In genomic region chr10:12993595-12993994, GRCh38 we compare ENCODE assay signal across 2 cellular contexts.
A peak's percentile ranks its signal among the peaks of the same experiment; 100 is the strongest.
TF ChIP-seq lines count a peak whose summit lies in the region.

No MANE protein-coding gene starts in this region.

TF ChIP-seq in liver, 16 proteins besides CTCF, POLR2A, EP300 and RAD21 (continued from another document):
- TF ChIP-seq EGR1 (IDR thresholded peaks at IDR 0.05; ENCODE audit: low read depth in 2 of 2) (peak; percentile 97 to 100), HNF4A (conservative IDR thresholded peaks at IDR 0.05) (peak; percentile 75 to 91), SP1 (IDR thresholded peaks at IDR 0.05) (no peak), FOXA2 (IDR thresholded peaks at IDR 0.05) (peak; percentile 94), FOXA1 (IDR thresholded peaks at IDR 0.05) (peak; percentile 93), NR2F2 (IDR thresholded peaks at IDR 0.05) (no peak), RXRA (IDR thresholded peaks at IDR 0.05) (peak in 1 of 2 donors; percentile 73), ATF3 (IDR thresholded peaks at IDR 0.05) (no peak), JUND (IDR thresholded peaks at IDR 0.05) (peak in 1 of 2 donors; percentile 54), HNF4G (IDR thresholded peaks at IDR 0.05) (no peak), YY1 (IDR thresholded peaks at IDR 0.05) (peak; percentile 64), REST (IDR thresholded peaks at IDR 0.05) (no peak), ZBTB33 (IDR thresholded peaks at IDR 0.05) (no peak), GABPA (IDR thresholded peaks at IDR 0.05 in 1 of 2, conservative IDR thresholded peaks at IDR 0.05 in 1 of 2) (no peak), TAF1 (conservative IDR thresholded peaks at IDR 0.05) (no peak)

TF ChIP-seq in HepG2, 621 proteins besides CTCF, POLR2A, EP300 and RAD21 (continued from another document):
- TF ChIP-seq GMEB2 (CRISPR knock-in tag; IDR thresholded peaks at IDR 0.05; ENCODE audit: low read depth), result no peak
- TF ChIP-seq BRCA1 (CRISPR knock-in tag; IDR thresholded peaks at IDR 0.05), result no peak
- no peak for TF ChIP-seq ZNF784 (CRISPR knock-in tag; IDR thresholded peaks at IDR 0.05; ENCODE audit: borderline replicate concordance)
- TF ChIP-seq CC2D1A (CRISPR knock-in tag; IDR thresholded peaks at IDR 0.05), result no peak
- TF ChIP-seq CREB3 (CRISPR knock-in tag; IDR thresholded peaks at IDR 0.05), result no peak
- no peak for TF ChIP-seq SOX13 (IDR thresholded peaks at IDR 0.05)
- TF ChIP-seq SOX13 (CRISPR knock-in tag; conservative IDR thresholded peaks at IDR 0.05 in 1 of 2, IDR thresholded peaks at IDR 0.05 in 1 of 2), result no peak
- no peak for TF ChIP-seq PHF20 (CRISPR knock-in tag; IDR thresholded peaks at IDR 0.05)
- TF ChIP-seq NFE2L1 (CRISPR knock-in tag; IDR thresholded peaks at IDR 0.05; ENCODE audit: borderline replicate concordance), result no peak
- TF ChIP-seq ZNF788 (CRISPR knock-in tag; IDR thresholded peaks at IDR 0.05; ENCODE audit: borderline replicate concordance), result no peak
- TF ChIP-seq CENPBD1 (CRISPR knock-in tag; IDR thresholded peaks at IDR 0.05; ENCODE audit: borderline replicate concordance, low read depth), result no peak
- no peak for TF ChIP-seq ATF2 (CRISPR knock-in tag; IDR thresholded peaks at IDR 0.05)
- no peak for TF ChIP-seq TRIM24 (CRISPR knock-in tag; IDR thresholded peaks at IDR 0.05)
- TF ChIP-seq ZFY (CRISPR knock-in tag; IDR thresholded peaks at IDR 0.05), result no peak
- TF ChIP-seq JUND (CRISPR knock-in tag; IDR thresholded peaks at IDR 0.05), result no peak
